Comparison of ENCODE assay signal across 35 cellular contexts in the genomic region with DNA sequence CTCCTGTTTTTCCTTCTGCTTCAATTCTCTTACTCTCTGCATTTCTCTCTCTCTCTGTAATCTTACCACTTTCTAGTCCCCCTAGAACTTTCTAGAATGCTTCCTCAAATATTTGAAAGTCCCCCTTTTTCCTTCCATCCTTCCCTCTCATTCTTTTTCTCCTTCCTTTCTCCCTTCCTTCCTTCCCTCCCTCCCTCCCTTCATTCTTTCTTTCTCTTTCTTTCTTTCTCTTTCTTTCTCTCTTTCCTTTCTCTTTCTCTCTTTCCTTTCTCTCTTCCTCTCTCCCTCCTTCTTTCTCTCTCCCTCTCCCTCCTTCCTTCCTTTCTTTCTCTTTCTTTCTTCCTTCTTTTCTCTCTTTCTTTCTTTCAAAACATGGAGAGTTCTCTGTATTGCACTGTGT.
"Had no signal": no experiment of that assay in that cellular context is flagged by ENCODE, and none has a peak within 500 bp of the region (broad histone marks: within the 10 kb centered on the region; RNA-seq: fewer than 3 reads in every experiment).

No MANE protein-coding gene starts in this region.

- H3K36me3 ChIP-seq: MG63 had no signal

- DNase-seq: Karpas-422, Kasumi-1, MG63, MM.1S, MV-4-11, NCI-H1048, NCI-H1092, NCI-H1092 treated with DMSO at 0.1 percent for 48 hours, NCI-H1105, NCI-H1105 treated with DMSO at 0.1 percent for 48 hours, NCI-H1417, NCI-H1417 treated with DMSO at 0.1 percent for 48 hours, NCI-H1436, NCI-H1436 treated with DMSO at 0.1 percent for 48 hours, NCI-H146, NCI-H1694, NCI-H1694 treated with DMSO at 0.1 percent for 48 hours, NCI-H187, NCI-H187 treated with DMSO at 0.1 percent for 48 hours, NCI-H1930, NCI-H2029, NCI-H2029 treated with DMSO at 0.1 percent for 48 hours, NCI-H2081, NCI-H2081 treated with DMSO at 0.1 percent for 48 hours, NCI-H2107, NCI-H2171, NCI-H2171 treated with DMSO at 0.1 percent for 48 hours, NCI-H2227 treated with DMSO at 0.1 percent for 48 hours, NCI-H226, NCI-H345, NCI-H446, NCI-H446 treated with DMSO at 0.1 percent for 48 hours, NCI-H510A, NCI-H510A treated with DMSO at 0.1 percent for 48 hours, NCI-H524 had no signal

- H3K9me3 ChIP-seq: MG63 had no signal

- H3K4me3 ChIP-seq: MG63 had no signal

- H3K27me3 ChIP-seq: MG63 had no signal
